18 cellular contexts compared by ENCODE assay signal in genomic region chr11:122559734-122560382, GRCh38.
A peak's percentile ranks its signal among the peaks of the same experiment; 100 is the strongest.
DNase-seq lines count a peak whose midpoint lies in the region; ATAC-seq, FAIRE-seq and TF ChIP-seq lines count a peak whose summit lies in the region.
"Had no signal": no experiment of that assay in that cellular context is flagged by ENCODE, and none has a peak within 500 bp of the region (broad histone marks: within the 10 kb centered on the region; RNA-seq: fewer than 3 reads in every experiment).

No MANE protein-coding gene starts in this region.

- H3T11ph ChIP-seq in H9 (ENCODE audit: low read length), result no peak overlapping the region

- H3K4ac ChIP-seq in H9 (ENCODE audit: low read depth, low read length), result no peak overlapping the region

- no peaks in the 10 kb centered on the region for H3K9me3 ChIP-seq in A549
- no peaks in the 10 kb centered on the region for H3K9me3 ChIP-seq in H9 (ENCODE audit: control insufficient read depth, low read depth, low read length)
- no peaks in the 10 kb centered on the region; the same call in none of the 2 replicates for H3K9me3 ChIP-seq in PC-9 (ENCODE audit: insufficient read depth, low read depth)
- no peaks in the 10 kb centered on the region for H3K9me3 ChIP-seq in osteoblast (ENCODE audit: low read depth, low read length)

- TF ChIP-seq POLR2A in A549 (IDR thresholded peaks at IDR 0.05; ENCODE audit: low read length), result no peak

- H3K9me3 Mint-ChIP-seq in H9 (peaks cover 2 to 8% of the 10 kb centered on the region in 2 experiments; a peak in 2 of 5 replicates), osteocyte (ENCODE audit: unreplicated experiment) (no peaks in the 10 kb centered on the region)
- H3K9me3 Mint-ChIP-seq: activated CD4-positive, alpha-beta memory T cell treated with anti-CD3 and anti-CD28 coated beads for 36 hours had no signal

- H4K91ac ChIP-seq in H9 (ENCODE audit: insufficient read length, low read depth, low read length), result no peak overlapping the region

- ATAC-seq in A549, result peak; percentile 97 to 99
- ATAC-seq in foreskin keratinocyte, result peak; percentile 52
- no peak for ATAC-seq in GM21381 (IDR thresholded peaks at IDR 0.05; ENCODE audit: unreplicated experiment)
- ATAC-seq: esophagus mucosa had no signal

- H3K4me1 ChIP-seq in A549, result no peaks in the 10 kb centered on the region
- H3K4me1 ChIP-seq in H9 (ENCODE audit: insufficient read depth, low read length), result no peaks in the 10 kb centered on the region
- no peaks in the 10 kb centered on the region for H3K4me1 ChIP-seq in PC-9 (replicated peaks; ENCODE audit: insufficient read depth)
- H3K4me1 ChIP-seq in foreskin keratinocyte, result no peaks in the 10 kb centered on the region
- no peaks in the 10 kb centered on the region for H3K4me1 ChIP-seq in osteoblast (ENCODE audit: insufficient read depth, low read length)

- BruUV-seq in PC-9 (replicated peaks; lab: Mats Ljungman, UMichigan), result no TSS peak

- H3K27me3 Mint-ChIP-seq in H9 (ENCODE audit: low read depth) (peaks cover 11% of the 10 kb centered on the region), osteocyte (ENCODE audit: unreplicated experiment) (peaks cover 31% of the 10 kb centered on the region)

- TF ChIP-seq CTCF in A549 (IDR thresholded peaks at IDR 0.05), result no peak
- peak; percentile 26; the same call in 1 of the 3 replicates for TF ChIP-seq CTCF in H9 (conservative IDR thresholded peaks at IDR 0.05)
- TF ChIP-seq CTCF in PC-9 (conservative IDR thresholded peaks at IDR 0.05), result no peak
- TF ChIP-seq CTCF in foreskin keratinocyte (conservative IDR thresholded peaks at IDR 0.05), result no peak
- no peak for TF ChIP-seq CTCF in osteocyte (IDR thresholded peaks at IDR 0.05)
- TF ChIP-seq CTCF in osteoblast (IDR thresholded peaks at IDR 0.05; ENCODE audit: extremely low read depth, low read depth, low read length), result no peak

- CTCF ChIA-PET in A549 (lab: Yijun Ruan, JAX) (interaction anchor here (1.0 kb wide), 1 partner anchor 1132 kb away, joined by 3 read pairs; no protein-coding TSS in a partner anchor), PC-9 (lab: Charles Lee) (no interaction called here)

- no peak overlapping the region for H2BK12ac ChIP-seq in H9 (ENCODE audit: insufficient read length, low read depth, low read length)

- no peak overlapping the region for H4K8ac ChIP-seq in H9 (replicated peaks; ENCODE audit: insufficient read length, low read depth, low read length)

- H3K36me3 ChIP-seq in PC-9 (ENCODE audit: low read depth) (no peaks in the 10 kb centered on the region), osteoblast (ENCODE audit: insufficient read depth, low read length) (no peaks in the 10 kb centered on the region)

- intact Hi-C loops in PC-9 (cut with micrococcal nuclease; ENCODE audit: unreplicated experiment), result no loop called here

- H2AFZ ChIP-seq in H9 (ENCODE audit: low read length) (no peak overlapping the region), PC-9 (peak overlapping the region; percentile 34; the same call in 1 of the 2 replicates), osteoblast (ENCODE audit: low read length) (no peak overlapping the region)
- H2AFZ ChIP-seq: GM23248 had no signal

- H2BK15ac ChIP-seq in H9 (ENCODE audit: low read depth, low read length), result no peak overlapping the region

- H3K27ac Mint-ChIP-seq in H9 (peak overlapping the region in 2 of 3 experiments; percentile 2 to 78; a peak in 2 of 7 replicates), osteocyte (ENCODE audit: unreplicated experiment) (no peak overlapping the region)
- H3K27ac Mint-ChIP-seq: activated CD4-positive, alpha-beta memory T cell treated with anti-CD3 and anti-CD28 coated beads for 36 hours had no signal

- DNase-seq in A549 (ENCODE audit: low read depth in 1 of 2, low spot score in 1 of 2) (peak; percentile 38 to 90), H9 (peak; percentile 92), PC-9 (peak in 1 of 2 experiments; percentile 53), foreskin keratinocyte (peak in 1 of 2 donors; percentile 42), NCI-H146 (lab: John Stamatoyannopoulos, UW) (no peak), osteocyte (ENCODE audit: extremely low spot score, unreplicated experiment) (no peak), osteoblast (ENCODE audit: insufficient read length, low spot score, missing footprints) (no peak)
- DNase-seq: activated CD4-positive, alpha-beta memory T cell treated with anti-CD3 and anti-CD28 coated beads for 36 hours; amygdala; GM23248; mesenchymal stem cell; NCI-H1417 treated with DMSO at 0.1 percent for 48 hours; NCI-H524; Right ventricle myocardium superior; stimulated activated naive CD4-positive, alpha-beta T cell treated with Interleukin-2 at 50 U/mL for 16 hours had no signal

- H3K18ac ChIP-seq in H9 (ENCODE audit: insufficient read length, low read depth, low read length), result no peak overlapping the region

- no peaks in the 10 kb centered on the region for H3K9me2 ChIP-seq in PC-9 (ENCODE audit: insufficient read depth)

- WGBS in A549 (ENCODE audit: missing lambda C conversion rate), result under 1% methylated on average over 9 of the region's 9 CpGs
- no CpG with 5 or more reads among the region's 9 CpGs for WGBS in H9 (ENCODE audit: extremely low coverage, insufficient read length, low lambda C conversion rate)

- H3K4me3 Mint-ChIP-seq in H9 (peak overlapping the region; percentile 85 to 87), osteocyte (ENCODE audit: unreplicated experiment) (no peak overlapping the region)
- H3K4me3 Mint-ChIP-seq: activated CD4-positive, alpha-beta memory T cell treated with anti-CD3 and anti-CD28 coated beads for 36 hours had no signal

- H3K79me1 ChIP-seq in H9 (ENCODE audit: insufficient read depth, low read depth, low read length, poor library complexity, severe bottlenecking), result no peaks in the 10 kb centered on the region

- TF ChIP-seq RAD21 in A549 (conservative IDR thresholded peaks at IDR 0.05 in 1 of 2, IDR thresholded peaks at IDR 0.05 in 1 of 2), result no peak

- no peak overlapping the region for H2BK5ac ChIP-seq in H9 (ENCODE audit: insufficient read length, low read length)

- no peak overlapping the region for H2BK120ac ChIP-seq in H9 (ENCODE audit: low read depth, low read length, poor library complexity, severe bottlenecking)

- no peaks in the 10 kb centered on the region for H3F3A ChIP-seq in PC-9 (ENCODE audit: insufficient read depth, low read depth)

- no peak overlapping the region for H3K23ac ChIP-seq in H9 (ENCODE audit: insufficient read length, low read depth, low read length)

- H3K23me2 ChIP-seq in H9 (ENCODE audit: insufficient read length, low read depth, low read length, poor library complexity, severe bottlenecking), result peaks cover 4% of the 10 kb centered on the region

- H3K79me2 ChIP-seq in H9 (ENCODE audit: insufficient read depth, low read length) (no peaks in the 10 kb centered on the region), PC-9 (ENCODE audit: low read depth) (no peaks in the 10 kb centered on the region), osteoblast (ENCODE audit: insufficient read depth, low read length) (no peaks in the 10 kb centered on the region)

- no peak overlapping the region for H2AK5ac ChIP-seq in H9 (ENCODE audit: insufficient read length, low read length)

- FAIRE-seq in A549 (lab: Jason Lieb, UNC), result peak; percentile 97

- H3K36me3 Mint-ChIP-seq in H9 (ENCODE audit: insufficient read depth in 1 of 3, low read depth in 3 of 3), result peaks cover 0 to 2% (median 0%) of the 10 kb centered on the region in 3 experiments; a peak in 1 of 7 replicates
- no peaks in the 10 kb centered on the region for H3K36me3 Mint-ChIP-seq in osteocyte (ENCODE audit: unreplicated experiment)
- H3K36me3 Mint-ChIP-seq: activated CD4-positive, alpha-beta memory T cell treated with anti-CD3 and anti-CD28 coated beads for 36 hours had no signal

- no peak for TF ChIP-seq EP300 in A549 (IDR thresholded peaks at IDR 0.05)

- no peaks in the 10 kb centered on the region for H4K20me1 ChIP-seq in H9 (ENCODE audit: control insufficient read depth, insufficient read depth, insufficient read length)
- no peaks in the 10 kb centered on the region for H4K20me1 ChIP-seq in PC-9 (ENCODE audit: insufficient read depth)
- no peaks in the 10 kb centered on the region for H4K20me1 ChIP-seq in osteoblast (ENCODE audit: insufficient read depth, low read length)

- H3K4me1 Mint-ChIP-seq in H9 (peaks cover 5% of the 10 kb centered on the region in 2 experiments), osteocyte (ENCODE audit: unreplicated experiment) (no peaks in the 10 kb centered on the region)

- H3K4me2 ChIP-seq in A549 (peak overlapping the region; percentile 38), H9 (ENCODE audit: insufficient read depth, insufficient read length, low read length) (no peak overlapping the region), PC-9 (peak overlapping the region; percentile 23; the same call in 1 of the 2 replicates), osteoblast (ENCODE audit: insufficient read depth, low read length) (no peak overlapping the region)

- H3K27ac ChIP-seq in A549 (peak overlapping the region; percentile 32 to 74; a peak in 5 of 6 replicates), H9 (ENCODE audit: insufficient read length, low read depth, low read length) (no peak overlapping the region), PC-9 (no peak overlapping the region), foreskin keratinocyte (no peak overlapping the region), osteoblast (ENCODE audit: low read depth, low read length) (no peak overlapping the region)
- H3K27ac ChIP-seq: coronary artery, GM23248 had no signal

- POLR2A ChIA-PET in A549 (lab: Yijun Ruan, JAX), result interaction anchor here (0.7 kb wide), 1 partner anchor 951 kb away, joined by 3 read pairs; no protein-coding TSS in a partner anchor
- POLR2A ChIA-PET in PC-9 (lab: Charles Lee; ENCODE audit: unreplicated experiment), result no interaction called here

- no peak overlapping the region for H3K56ac ChIP-seq in H9 (ENCODE audit: insufficient read length, low read depth, low read length)

- H3K4me3 ChIP-seq in A549 (peak overlapping the region; percentile 54), PC-9 (peak overlapping the region; percentile 16; the same call in 1 of the 2 replicates), osteoblast (ENCODE audit: insufficient read depth, low read length) (no peak overlapping the region)
- H3K4me3 ChIP-seq: coronary artery, GM23248 had no signal

- H4K5ac ChIP-seq in H9 (ENCODE audit: insufficient read length, low read depth, low read length), result no peak overlapping the region

- no peak overlapping the region for H3K9ac ChIP-seq in H9 (ENCODE audit: extremely low read depth, insufficient read length, low read length)
- H3K9ac ChIP-seq: GM23248 had no signal

- no peak overlapping the region for H2BK20ac ChIP-seq in H9 (ENCODE audit: low read depth, low read length, poor library complexity, severe bottlenecking)

- H3K27me3 ChIP-seq in H9 (ENCODE audit: insufficient read depth, low read length) (no peaks in the 10 kb centered on the region), PC-9 (ENCODE audit: insufficient read depth, low read depth) (no peaks in the 10 kb centered on the region), foreskin keratinocyte (peaks cover 5% of the 10 kb centered on the region), osteoblast (ENCODE audit: insufficient read depth, low read length) (peaks cover 12% of the 10 kb centered on the region)

- H3K14ac ChIP-seq in H9 (ENCODE audit: insufficient read depth, low read length), result no peak overlapping the region

TF ChIP-seq in A549, 52 proteins besides CTCF, POLR2A, EP300 and RAD21 (continues in another document):
- no peak for TF ChIP-seq TFCP2L1 (CRISPR knock-in tag; IDR thresholded peaks at IDR 0.05)

Comparison
In these comparisons a context has a peak if more than half of its experiments do, and no peak if none do; other contexts are left out.
1. DNase-seq: peak in A549 (2 of 2) and H9 (single experiment); none in NCI-H146 (single experiment), osteocyte (single experiment) and osteoblast (single experiment).
2. H3K27ac ChIP-seq: peak in A549 (2 of 2); none in H9 (single experiment), PC-9 (single experiment), foreskin keratinocyte (single experiment) and osteoblast (single experiment).
3. H3K4me2 ChIP-seq: peak in A549 (single experiment) and PC-9 (single experiment); none in H9 (single experiment) and osteoblast (single experiment).